ENCODE assay signal across 8 cellular contexts in the genomic region with DNA sequence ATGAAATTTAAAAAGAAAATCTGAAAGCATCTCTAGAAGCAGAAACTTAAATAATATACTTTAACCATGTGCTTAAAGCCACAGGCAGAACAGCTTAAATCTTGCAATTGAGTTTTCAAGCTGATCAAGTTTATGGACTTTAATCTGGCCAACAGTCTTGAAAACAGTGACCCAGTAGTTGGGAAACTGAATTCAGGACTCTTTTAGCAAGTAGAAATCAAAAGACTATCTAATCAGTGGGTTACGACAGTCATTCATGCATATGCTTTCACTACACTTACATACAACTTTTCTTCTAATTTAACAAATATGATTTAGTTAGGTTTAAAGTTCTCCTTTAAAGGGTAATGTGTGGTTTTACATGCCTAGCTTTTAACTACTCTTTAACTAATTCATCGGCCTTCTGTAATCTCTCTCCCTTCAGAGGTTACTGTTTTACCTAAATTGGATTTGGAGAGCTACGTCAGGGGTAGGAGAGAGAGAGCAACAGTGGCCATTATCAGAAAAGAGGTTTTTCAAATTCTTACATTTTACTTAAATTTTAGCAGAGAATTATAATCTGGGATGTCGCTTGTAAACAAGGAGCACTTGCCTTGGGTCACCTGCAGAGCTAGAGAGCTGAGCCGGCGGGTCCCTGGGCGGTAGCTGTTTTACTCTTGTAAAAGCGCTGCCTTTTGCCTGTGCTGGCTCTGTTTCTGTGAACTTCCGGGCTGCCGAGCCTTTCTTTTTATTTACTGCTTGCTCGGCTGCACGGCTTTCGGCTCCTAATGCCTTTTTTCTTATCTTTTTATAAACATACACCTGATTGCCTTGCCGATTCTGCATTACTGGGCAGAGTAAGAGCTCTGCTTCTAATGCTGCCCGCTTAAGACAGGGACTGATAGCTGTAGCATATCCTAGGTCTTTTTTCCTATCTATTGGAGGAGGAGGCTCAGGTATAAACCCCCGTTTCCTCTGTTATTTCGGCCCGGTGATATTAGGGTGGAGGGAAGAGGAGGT. TPM values are rescaled to one million over a fixed set of nuclear protein-coding genes. Genes with fewer than 3 reads are reported as not detected.
DNase-seq lines count a peak whose midpoint lies in the region; ATAC-seq, FAIRE-seq and TF ChIP-seq lines count a peak whose summit lies in the region.

No MANE protein-coding gene starts in this region.

- no peaks in the 10 kb centered on the region for H4K20me1 ChIP-seq in K562 (replicated peaks; ENCODE audit: control insufficient read depth, insufficient read depth, low read length)

- peak overlapping the region; percentile 89 for H2AFZ ChIP-seq in K562 (ENCODE audit: low read depth, low read length)

- no peak; the same call in 1 of the 2 replicates for TF ChIP-seq EP300 in K562 (IDR thresholded peaks at IDR 0.05; ENCODE audit: low read length)

- TSS peak; percentile 68 for BruUV-seq in K562 (replicated peaks; lab: Mats Ljungman, UMichigan)

- 2% methylated on average over 18 of the region's 18 CpGs for WGBS in K562 (ENCODE audit: insufficient coverage, low coverage, missing lambda C conversion rate)

- H3K4me2 ChIP-seq in K562 (ENCODE audit: insufficient read depth, low read length), result peak overlapping the region; percentile 77

- POLR2A ChIA-PET in K562 (lab: Yijun Ruan, JAX), result interaction anchor here (0.6 to 1.8 kb wide), 8 partner anchors 9 to 221 kb away, joined by 3 to 12 read pairs (median 3); a partner anchor contains a TSS

- H3K36me3 ChIP-seq in K562 (ENCODE audit: control insufficient read depth, insufficient read depth, low read length), result no peaks in the 10 kb centered on the region

- H3K9me1 ChIP-seq in K562 (ENCODE audit: control insufficient read depth, insufficient read depth, low read length), result no peaks in the 10 kb centered on the region

- peak overlapping the region; percentile 30 for H3K4me3 ChIP-seq in K562

- H3K27me3 Mint-ChIP-seq in T-helper 2 cell treated with Interferon-gamma antibody and Interleukin-4, amounts not matched to agents 5 μg/mL and 100 μg/mL, for 36 hours (ENCODE audit: low read depth), result peaks cover 15% of the 10 kb centered on the region

- H3K79me2 ChIP-seq in K562 (ENCODE audit: control insufficient read depth, insufficient read depth, low read length), result no peaks in the 10 kb centered on the region

- peak; percentile 81 for ATAC-seq in GM19023 (IDR thresholded peaks at IDR 0.05; ENCODE audit: unreplicated experiment)
- peak; percentile 58 for ATAC-seq in HG03175 (IDR thresholded peaks at IDR 0.05; ENCODE audit: unreplicated experiment)
- peak; percentile 82 for ATAC-seq in K562

- peaks cover 33% of the 10 kb centered on the region for H3K4me1 Mint-ChIP-seq in T-helper 2 cell treated with Interferon-gamma antibody and Interleukin-4, amounts not matched to agents 5 μg/mL and 100 μg/mL, for 36 hours (ENCODE audit: low read depth)

- H3K9me3 ChIP-seq in K562 (replicated peaks; ENCODE audit: control insufficient read depth, insufficient read depth, low read depth, low read length), result no peaks in the 10 kb centered on the region

- peaks cover 0 to 14% of the 10 kb centered on the region in 2 experiments for H3K4me1 ChIP-seq in K562 (replicated peaks in 1 of 2; ENCODE audit: control insufficient read depth in 2 of 2, insufficient read depth in 2 of 2, low read length in 2 of 2)

- peak; percentile 20 for DNase-seq in T-helper 2 cell treated with Interferon-gamma antibody and Interleukin-4, amounts not matched to agents 5 μg/mL and 100 μg/mL, for 36 hours (ENCODE audit: low spot score)
- DNase-seq in K562 (ENCODE audit: extremely low read depth in 1 of 4, low spot score in 3 of 4), result peak; percentile 42 to 73 (median 50)
- DNase-seq in left kidney (ENCODE audit: low read depth, low spot score), result peak; percentile 63
- DNase-seq in stimulated activated CD4-positive, alpha-beta T cell treated with anti-CD3 and anti-CD28 coated beads, Interleukin-4, amount 100 ng/mL, for 24 hours, result peak; percentile 57
- no peak for DNase-seq in HuH-7 (ENCODE audit: low spot score)

- intact Hi-C loops in K562 (cut with micrococcal nuclease), result no loop called here

- TF ChIP-seq CTCF in 22Rv1 (IDR thresholded peaks at IDR 0.05) (no peak), K562 (IDR thresholded peaks at IDR 0.05 in 2 of 3, conservative IDR thresholded peaks at IDR 0.05 in 1 of 3; ENCODE audit: insufficient read depth in 2 of 3, low read depth in 1 of 3, low read length in 3 of 3) (no peak)

- peak overlapping the region; percentile 77 for H3K4me3 Mint-ChIP-seq in T-helper 2 cell treated with Interferon-gamma antibody and Interleukin-4, amounts not matched to agents 5 μg/mL and 100 μg/mL, for 36 hours

- peak overlapping the region; percentile 62 to 86 for H3K9ac ChIP-seq in K562 (ENCODE audit: insufficient read depth in 1 of 2, low read depth in 2 of 2, low read length in 2 of 2)

- no peaks in the 10 kb centered on the region for H3K27me3 ChIP-seq in K562 (ENCODE audit: control insufficient read depth in 2 of 2, insufficient read depth in 2 of 2, low read length in 2 of 2)

- peak overlapping the region; percentile 65 for H3K27ac ChIP-seq in 22Rv1
- H3K27ac ChIP-seq in K562 (ENCODE audit: extremely low read depth, low read depth, low read length), result peak overlapping the region; percentile 52; the same call in 2 of the 3 replicates

- peak; percentile 11 for FAIRE-seq in K562 (lab: Jason Lieb, UNC)

- H3K27ac Mint-ChIP-seq in T-helper 2 cell treated with Interferon-gamma antibody and Interleukin-4, amounts not matched to agents 5 μg/mL and 100 μg/mL, for 36 hours, result peak overlapping the region; percentile 91

- no peaks in the 10 kb centered on the region for H3K9me3 Mint-ChIP-seq in T-helper 2 cell treated with Interferon-gamma antibody and Interleukin-4, amounts not matched to agents 5 μg/mL and 100 μg/mL, for 36 hours

- peak; percentile 75 for TF ChIP-seq POLR2A in K562 (conservative IDR thresholded peaks at IDR 0.05)

- no peak for TF ChIP-seq RAD21 in K562 (CRISPR knock-in tag; conservative IDR thresholded peaks at IDR 0.05 in 1 of 2, IDR thresholded peaks at IDR 0.05 in 1 of 2)

- CTCF ChIA-PET in K562 (lab: Yijun Ruan, JAX; ENCODE audit: low intra/inter-chr PET ratio), result no interaction called here

- no peaks in the 10 kb centered on the region for H3K36me3 Mint-ChIP-seq in T-helper 2 cell treated with Interferon-gamma antibody and Interleukin-4, amounts not matched to agents 5 μg/mL and 100 μg/mL, for 36 hours (ENCODE audit: low read depth)

- in situ Hi-C loops in K562 (cut with MboI), result no loop called here

TF ChIP-seq in K562, 482 proteins besides CTCF, POLR2A, EP300 and RAD21 (continues in another document):
- TF ChIP-seq JUND (IDR thresholded peaks at IDR 0.05; ENCODE audit: borderline replicate concordance, low read depth, low read length) (no peak), JUND (tag; IDR thresholded peaks at IDR 0.05; ENCODE audit: borderline replicate concordance, low read depth, low read length) (no peak; the same call in 2 of the 3 replicates), ZNF644 (tag; IDR thresholded peaks at IDR 0.05; ENCODE audit: low read depth) (no peak), ETV1 (tag; conservative IDR thresholded peaks at IDR 0.05; ENCODE audit: low read depth) (peak; percentile 74), PHF20 (IDR thresholded peaks at IDR 0.05; ENCODE audit: partially characterized antibody) (no peak)
- TF ChIP-seq, protein P1, sequence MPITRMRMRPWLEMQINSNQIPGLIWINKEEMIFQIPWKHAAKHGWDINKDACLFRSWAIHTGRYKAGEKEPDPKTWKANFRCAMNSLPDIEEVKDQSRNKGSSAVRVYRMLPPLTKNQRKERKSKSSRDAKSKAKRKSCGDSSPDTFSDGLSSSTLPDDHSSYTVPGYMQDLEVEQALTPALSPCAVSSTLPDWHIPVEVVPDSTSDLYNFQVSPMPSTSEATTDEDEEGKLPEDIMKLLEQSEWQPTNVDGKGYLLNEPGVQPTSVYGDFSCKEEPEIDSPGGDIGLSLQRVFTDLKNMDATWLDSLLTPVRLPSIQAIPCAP (CRISPR knock-in tag; IDR thresholded peaks at IDR 0.05; ENCODE audit: borderline replicate concordance), result no peak

RNA-seq across cellular contexts. Expression of a gene that starts 17.4 kb away (rescaled TPM):
- total RNA-seq in K562 (2011; cell fraction: chromatin; rRNA removed; ENCODE audit: low replicate concordance), result 6.4 and 13.8 TPM in 2 replicates
- total RNA-seq in K562 (2011; cell fraction: nucleolus; rRNA removed), result 11.3 and 12.5 TPM in 2 replicates
- 15.8 and 17.8 TPM in 2 replicates for total RNA-seq in K562 (2011; cell fraction: nucleoplasm; rRNA removed)
- total RNA-seq in K562 (2014; rRNA removed), result 30.1 and 38.1 TPM in 2 replicates
- total RNA-seq in K562 (2014; rRNA removed; fragmentation: Illumina TruSeq; extraction: Trizol), result 64.1 and 64.8 TPM in 2 replicates
- 96.3 and 99.0 TPM in 2 replicates for total RNA-seq in K562 (2015; rRNA removed; fragmentation: Illumina TruSeq; extraction: Trizol)
- total RNA-seq in K562 (2021), result 31.9 and 32.0 TPM in 2 replicates
- polyA plus RNA-seq in K562 (2011; rRNA removed), result 35.6 and 41.2 TPM in 2 replicates
- polyA plus RNA-seq in K562 (2011; cell fraction: cytosol; rRNA removed), result 25.8 and 34.2 TPM in 2 replicates
- polyA plus RNA-seq in K562 (2011; cell fraction: nucleus; rRNA removed), result 4.1 and 6.9 TPM in 2 replicates
- 63.9 and 76.2 TPM in 2 replicates for polyA plus RNA-seq in K562 (2012)
- polyA plus RNA-seq in K562 (2014; fragmentation: Illumina TruSeq; extraction: Trizol), result 42.1 and 46.5 TPM in 2 replicates
- polyA plus RNA-seq in K562 (2014; fragmentation: Nextera tagmentation; extraction: Ambion mirVana), result 10 to 100 TPM; 44.0 to 47.0 TPM
- polyA plus RNA-seq in K562 (2014; rRNA removed), result 27.2 and 37.0 TPM in 2 replicates
- 85.6 and 103 TPM in 2 replicates for polyA minus RNA-seq in K562 (2011; rRNA and poly(A)+ RNA removed)
- polyA minus RNA-seq in K562 (2011; cell fraction: cytosol; rRNA and poly(A)+ RNA removed), result 23.7 and 37.9 TPM in 2 replicates
- polyA minus RNA-seq in K562 (2011; cell fraction: nucleus; rRNA and poly(A)+ RNA removed), result 2.4 and 5.3 TPM in 2 replicates

RNA-seq across cellular contexts. Expression of a gene that starts 28.8 kb away (rescaled TPM):
- total RNA-seq in K562 (2011; cell fraction: chromatin; rRNA removed; ENCODE audit: low replicate concordance), result 10.0 and 21.9 TPM in 2 replicates
- total RNA-seq in K562 (2011; cell fraction: nucleolus; rRNA removed), result 10.8 and 18.6 TPM in 2 replicates
- 14.5 and 16.9 TPM in 2 replicates for total RNA-seq in K562 (2011; cell fraction: nucleoplasm; rRNA removed)
- total RNA-seq in K562 (2014; rRNA removed), result 39.3 and 82.5 TPM in 2 replicates
- total RNA-seq in K562 (2014; rRNA removed; fragmentation: Illumina TruSeq; extraction: Trizol), result 52.9 and 62.2 TPM in 2 replicates
- total RNA-seq in K562 (2015; rRNA removed; fragmentation: Illumina TruSeq; extraction: Trizol), result 41.2 and 41.3 TPM in 2 replicates
- total RNA-seq in K562 (2021), result 33.0 and 39.2 TPM in 2 replicates
- 37.8 and 50.2 TPM in 2 replicates for polyA plus RNA-seq in K562 (2011; rRNA removed)
- polyA plus RNA-seq in K562 (2011; cell fraction: cytosol; rRNA removed), result 27.5 and 29.8 TPM in 2 replicates
- polyA plus RNA-seq in K562 (2011; cell fraction: nucleus; rRNA removed), result 11.5 and 13.0 TPM in 2 replicates
- 30.1 and 43.6 TPM in 2 replicates for polyA plus RNA-seq in K562 (2012)
- polyA plus RNA-seq in K562 (2014; fragmentation: Illumina TruSeq; extraction: Trizol), result 45.2 and 49.2 TPM in 2 replicates
- polyA plus RNA-seq in K562 (2014; fragmentation: Nextera tagmentation; extraction: Ambion mirVana), result 10 to 100 TPM; 25.9 to 26.3 TPM
- 61.0 and 92.2 TPM in 2 replicates for polyA plus RNA-seq in K562 (2014; rRNA removed)
- 20.0 and 24.0 TPM in 2 replicates for polyA minus RNA-seq in K562 (2011; rRNA and poly(A)+ RNA removed)
- polyA minus RNA-seq in K562 (2011; cell fraction: cytosol; rRNA and poly(A)+ RNA removed), result 22.5 and 24.1 TPM in 2 replicates
- polyA minus RNA-seq in K562 (2011; cell fraction: nucleus; rRNA and poly(A)+ RNA removed), result 14.9 and 31.8 TPM in 2 replicates
